23 cellular contexts compared by ENCODE assay signal in the genomic region with DNA sequence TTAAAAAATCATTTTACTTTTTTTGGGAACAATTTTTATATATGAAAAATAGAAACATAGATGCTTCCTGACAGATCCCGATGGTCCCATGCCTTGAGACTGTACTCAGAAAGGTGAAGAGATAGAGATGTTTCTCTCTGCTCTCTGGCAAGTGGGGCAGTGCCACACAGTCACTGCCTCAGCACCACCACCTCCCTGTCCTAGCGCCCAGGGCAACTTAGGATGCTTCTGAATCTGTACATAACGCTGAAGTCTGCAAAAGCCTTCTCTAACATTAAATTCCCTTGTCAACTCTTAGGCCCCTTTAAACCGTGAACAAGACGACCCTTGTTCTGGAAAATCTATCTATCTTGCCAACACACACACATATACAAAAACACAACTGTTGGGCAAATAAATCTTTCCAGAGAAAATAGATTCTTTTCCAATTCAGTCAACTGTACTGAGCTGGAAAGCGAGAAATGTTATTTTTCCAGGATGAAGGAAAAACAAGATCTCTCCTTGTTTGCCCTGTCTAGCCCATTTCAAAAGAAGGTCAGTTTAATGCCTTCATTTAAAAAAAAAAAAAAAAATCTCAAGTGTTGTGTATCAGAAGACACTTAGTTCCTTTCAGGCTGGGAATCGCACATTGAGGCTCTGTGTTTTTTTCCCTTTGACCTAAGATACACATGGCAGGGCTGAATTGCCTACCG.
DNase-seq lines count a peak whose midpoint lies in the region; ATAC-seq and TF ChIP-seq lines count a peak whose summit lies in the region.
"Had no signal": no experiment of that assay in that cellular context is flagged by ENCODE, and none has a peak within 500 bp of the region (broad histone marks: within the 10 kb centered on the region; RNA-seq: fewer than 3 reads in every experiment).

No MANE protein-coding gene starts in this region.

- no peaks in the 10 kb centered on the region for H4K20me1 ChIP-seq in hepatocyte (ENCODE audit: insufficient read depth, poor library complexity, severe bottlenecking)

- no peaks in the 10 kb centered on the region for H3K27me3 ChIP-seq in hepatocyte
- H3K27me3 ChIP-seq: BE2C had no signal

- 81% methylated on average over 8 of the region's 8 CpGs for WGBS in hepatocyte (ENCODE audit: low lambda C conversion rate, missing lambda C conversion rate)

- DNase-seq in COLO829 (ENCODE audit: low spot score): peak; percentile 58
- DNase-seq in hepatocyte (ENCODE audit: low spot score): no peak
- DNase-seq in pons (ENCODE audit: low spot score): peak; percentile 69
- DNase-seq in NCI-H1436 treated with DMSO at 0.1 percent for 48 hours (lab: John Stamatoyannopoulos, UW): no peak
- no peak for DNase-seq in CD1c-positive myeloid dendritic cell (ENCODE audit: extremely low spot score)
- no peak for DNase-seq in ureter (ENCODE audit: low spot score)
- DNase-seq: BE2C; Calu3; CD4-positive, alpha-beta T cell; DMS53; EL; H7; HFFc6; KG1; NCI-H1417 treated with DMSO at 0.1 percent for 48 hours; NCI-H2029; NCI-H69 had no signal

- H3K4me3 ChIP-seq in hepatocyte: no peak overlapping the region
- H3K4me3 ChIP-seq: GM12878, SK-N-MC had no signal

- TF ChIP-seq CTCF in hepatocyte (IDR thresholded peaks at IDR 0.05; ENCODE audit: poor library complexity): no peak

- H3K9me2 ChIP-seq in hepatocyte (replicated peaks; ENCODE audit: insufficient read depth): no peaks in the 10 kb centered on the region

- ATAC-seq in GM21737 (IDR thresholded peaks at IDR 0.05; ENCODE audit: unreplicated experiment): no peak
- ATAC-seq: GM12878, HepG2, Panc1 had no signal

- peaks cover 23% of the 10 kb centered on the region for H3K4me1 ChIP-seq in hepatocyte (ENCODE audit: insufficient read depth)
- H3K4me1 ChIP-seq: BE2C had no signal

- H3K36me3 ChIP-seq in hepatocyte (replicated peaks; ENCODE audit: insufficient read depth, low read depth): no peaks in the 10 kb centered on the region
- H3K36me3 ChIP-seq: BE2C had no signal

- H3K79me2 ChIP-seq in hepatocyte: no peaks in the 10 kb centered on the region

- no peak overlapping the region for H2AFZ ChIP-seq in hepatocyte

- peak overlapping the region; percentile 31 for H3K27ac ChIP-seq in cingulate gyrus (ENCODE audit: low read depth, low read length)
- peak overlapping the region; percentile 87 for H3K27ac ChIP-seq in hepatocyte
- H3K27ac ChIP-seq: SK-N-MC had no signal

- H3K4me2 ChIP-seq in hepatocyte: no peak overlapping the region

- peaks cover 5% of the 10 kb centered on the region for H3K9me3 ChIP-seq in hepatocyte (ENCODE audit: low read depth)
- H3K9me3 ChIP-seq: BE2C had no signal

Comparison
In these comparisons a context has a peak if more than half of its experiments do, and no peak if none do; other contexts are left out.
1. DNase-seq: peak in COLO829 (single experiment) and pons (single experiment); none in hepatocyte (single experiment), NCI-H1436 treated with DMSO at 0.1 percent for 48 hours (single experiment), CD1c-positive myeloid dendritic cell (single experiment) and ureter (single experiment).